In genomic region chr2:232480201-232481190, GRCh38 we compare ENCODE assay signal across 36 cellular contexts. TPM values are rescaled to one million over a fixed set of nuclear protein-coding genes. Genes with fewer than 3 reads are reported as not detected.
DNase-seq lines count a peak whose midpoint lies in the region; ATAC-seq and TF ChIP-seq lines count a peak whose summit lies in the region.
"Had no signal": no experiment of that assay in that cellular context is flagged by ENCODE, and none has a peak within 500 bp of the region (broad histone marks: within the 10 kb centered on the region; RNA-seq: fewer than 3 reads in every experiment).

No MANE protein-coding gene starts in this region.

- intact Hi-C loops in activated naive CD4-positive, alpha-beta T cell treated with anti-CD3 and anti-CD28 coated beads for 36 hours (cut with micrococcal nuclease), result no loop called here

- no peak overlapping the region for H3K4me3 ChIP-seq in H7 (ENCODE audit: insufficient read depth, low read depth, low read length)
- no peak overlapping the region for H3K4me3 ChIP-seq in osteoblast (ENCODE audit: insufficient read depth, low read length)
- H3K4me3 ChIP-seq: BLaER1, esophagus squamous epithelium, lung, thoracic aorta, uterus had no signal

- no peaks in the 10 kb centered on the region for H3K9me3 ChIP-seq in osteoblast (ENCODE audit: low read depth, low read length)
- H3K9me3 ChIP-seq: BLaER1, esophagus squamous epithelium, thoracic aorta, uterus had no signal

- peaks cover 14% of the 10 kb centered on the region for H3K27me3 Mint-ChIP-seq in activated naive CD4-positive, alpha-beta T cell treated with anti-CD3 and anti-CD28 coated beads for 36 hours (ENCODE audit: low read depth)
- peaks cover 57% of the 10 kb centered on the region for H3K27me3 Mint-ChIP-seq in chondrocyte (ENCODE audit: low read depth)

- H3K27ac ChIP-seq in osteoblast (ENCODE audit: low read depth, low read length), result no peak overlapping the region
- H3K27ac ChIP-seq: BLaER1, brain microvascular endothelial cell, esophagus squamous epithelium, foreskin keratinocyte, thoracic aorta, uterus had no signal

- peak; percentile 2 for DNase-seq in activated naive CD4-positive, alpha-beta T cell treated with anti-CD3 and anti-CD28 coated beads for 36 hours
- DNase-seq in activated naive CD4-positive, alpha-beta T cell treated with Interleukin-2 at 50 U/mL for 16 hours, result no peak
- DNase-seq in H7, result peak; percentile 62
- peak; percentile 85 for DNase-seq in chondrocyte (ENCODE audit: low spot score)
- DNase-seq in osteoblast (ENCODE audit: insufficient read length, low spot score, missing footprints), result peak; percentile 84
- DNase-seq in DMS153 treated with DMSO at 0.1 percent for 48 hours (lab: John Stamatoyannopoulos, UW; ENCODE audit: unreplicated experiment), result no peak
- DNase-seq: activated CD4-positive, alpha-beta memory T cell treated with anti-CD3 and anti-CD28 coated beads for 36 hours; activated CD4-positive, alpha-beta T cell treated with anti-CD3 and anti-CD28 coated beads for 1 hour; activated gamma-delta T cell; amygdala; brain microvascular endothelial cell; cerebellar nuclear complex; DMS153; esophagus squamous epithelium; foreskin keratinocyte; Karpas-422; NCI-H1417 treated with DMSO at 0.1 percent for 48 hours; NCI-H2081; NCI-H2227 treated with DMSO at 0.1 percent for 48 hours; PC-3; SHP77; uterus had no signal

- no peak overlapping the region for H3K4me2 ChIP-seq in osteoblast (ENCODE audit: insufficient read depth, low read length)
- H3K4me2 ChIP-seq: BLaER1 had no signal

- H3K36me3 Mint-ChIP-seq in activated naive CD4-positive, alpha-beta T cell treated with anti-CD3 and anti-CD28 coated beads for 36 hours (ENCODE audit: low read depth), result no peaks in the 10 kb centered on the region
- H3K36me3 Mint-ChIP-seq in chondrocyte (ENCODE audit: low read depth), result no peaks in the 10 kb centered on the region
- H3K36me3 Mint-ChIP-seq: activated CD4-positive, alpha-beta memory T cell treated with anti-CD3 and anti-CD28 coated beads for 36 hours; naive thymus-derived CD8-positive, alpha-beta T cell had no signal

- H4K20me1 ChIP-seq in osteoblast (ENCODE audit: insufficient read depth, low read length), result no peaks in the 10 kb centered on the region

- peaks cover 3% of the 10 kb centered on the region for H3K4me1 Mint-ChIP-seq in activated naive CD4-positive, alpha-beta T cell treated with anti-CD3 and anti-CD28 coated beads for 36 hours (ENCODE audit: low read depth)
- peaks cover 4% of the 10 kb centered on the region for H3K4me1 Mint-ChIP-seq in chondrocyte (ENCODE audit: low read depth)

- no peak overlapping the region for H3K4me3 Mint-ChIP-seq in activated naive CD4-positive, alpha-beta T cell treated with anti-CD3 and anti-CD28 coated beads for 36 hours
- no peak overlapping the region for H3K4me3 Mint-ChIP-seq in chondrocyte (ENCODE audit: unreplicated experiment)
- H3K4me3 Mint-ChIP-seq: activated CD4-positive, alpha-beta memory T cell treated with anti-CD3 and anti-CD28 coated beads for 36 hours; naive thymus-derived CD8-positive, alpha-beta T cell; stimulated activated naive CD8-positive, alpha-beta T cell treated with anti-CD3 and anti-CD28 coated beads, Interleukin-15, Interleukin-2, amounts not matched to agents 100 ng/mL and 50 ng/mL, for 24 hours; T-helper 17 cell had no signal

- CTCF ChIA-PET in activated naive CD4-positive, alpha-beta T cell treated with anti-CD3 and anti-CD28 coated beads for 36 hours (lab: Charles Lee), result no interaction called here

- H3K4me1 ChIP-seq in osteoblast (ENCODE audit: insufficient read depth, low read length), result no peaks in the 10 kb centered on the region
- H3K4me1 ChIP-seq: foreskin keratinocyte had no signal

- H3K36me3 ChIP-seq in H7 (replicated peaks; ENCODE audit: control insufficient read depth, insufficient read depth, low read length), result no peaks in the 10 kb centered on the region
- H3K36me3 ChIP-seq in osteoblast (ENCODE audit: insufficient read depth, low read length), result no peaks in the 10 kb centered on the region
- H3K36me3 ChIP-seq: BLaER1, brain microvascular endothelial cell, esophagus squamous epithelium, thoracic aorta, uterus had no signal

- no peaks in the 10 kb centered on the region for H3K9me3 Mint-ChIP-seq in activated naive CD4-positive, alpha-beta T cell treated with anti-CD3 and anti-CD28 coated beads for 36 hours
- no peaks in the 10 kb centered on the region for H3K9me3 Mint-ChIP-seq in chondrocyte (ENCODE audit: low read depth)
- H3K9me3 Mint-ChIP-seq: activated CD4-positive, alpha-beta memory T cell treated with anti-CD3 and anti-CD28 coated beads for 36 hours; naive thymus-derived CD8-positive, alpha-beta T cell; stimulated activated naive CD8-positive, alpha-beta T cell treated with anti-CD3 and anti-CD28 coated beads, Interleukin-15, Interleukin-2, amounts not matched to agents 100 ng/mL and 50 ng/mL, for 24 hours had no signal

- ATAC-seq in GM21737 (IDR thresholded peaks at IDR 0.05; ENCODE audit: unreplicated experiment), result no peak
- ATAC-seq: foreskin keratinocyte; naive thymus-derived CD8-positive, alpha-beta T cell; PC-3; T-helper 17 cell had no signal

- no peaks in the 10 kb centered on the region for H3K79me2 ChIP-seq in osteoblast (ENCODE audit: insufficient read depth, low read length)

- H3K27ac Mint-ChIP-seq in activated naive CD4-positive, alpha-beta T cell treated with anti-CD3 and anti-CD28 coated beads for 36 hours, result no peak overlapping the region
- no peak overlapping the region for H3K27ac Mint-ChIP-seq in chondrocyte (ENCODE audit: unreplicated experiment)
- H3K27ac Mint-ChIP-seq: activated CD4-positive, alpha-beta memory T cell treated with anti-CD3 and anti-CD28 coated beads for 36 hours; naive thymus-derived CD8-positive, alpha-beta T cell; stimulated activated naive CD8-positive, alpha-beta T cell treated with anti-CD3 and anti-CD28 coated beads, Interleukin-15, Interleukin-2, amounts not matched to agents 100 ng/mL and 50 ng/mL, for 24 hours; T-helper 17 cell had no signal

- TF ChIP-seq CTCF in chondrocyte (IDR thresholded peaks at IDR 0.05), result no peak
- TF ChIP-seq CTCF in osteoblast (IDR thresholded peaks at IDR 0.05; ENCODE audit: extremely low read depth, low read depth, low read length), result no peak

- no peak overlapping the region for H2AFZ ChIP-seq in osteoblast (ENCODE audit: low read length)

- peaks cover 15% of the 10 kb centered on the region for H3K27me3 ChIP-seq in H7 (ENCODE audit: control insufficient read depth, insufficient read depth, low read length)
- peaks cover 16% of the 10 kb centered on the region for H3K27me3 ChIP-seq in osteoblast (ENCODE audit: insufficient read depth, low read length)

RNA-seq across cellular contexts. Expression of gene ECEL1, which starts 7.1 kb away (rescaled TPM):
- under 1 TPM in 1 of 2 experiments, not detected in 1; 0.12 TPM for total RNA-seq in activated naive CD4-positive, alpha-beta T cell treated with anti-CD3 and anti-CD28 coated beads for 36 hours
- total RNA-seq in H7 (2014; rRNA removed; shearing (Covaris generic)), result 12.5 and 17.2 TPM in 2 replicates
- 0.12 to 0.53 TPM in 2 of 3 replicates, not detected in the other for total RNA-seq in chondrocyte
- not detected in 2 replicates for total RNA-seq in osteoblast
- total RNA-seq: dermis microvascular lymphatic vessel endothelial cell; foreskin keratinocyte; mononuclear cell; naive thymus-derived CD8-positive, alpha-beta T cell; PC-3; T-helper 17 cell had no signal

RNA-seq across cellular contexts. Expression of gene ALPI, which starts 24.5 kb away (rescaled TPM):
- total RNA-seq in activated naive CD4-positive, alpha-beta T cell treated with anti-CD3 and anti-CD28 coated beads for 36 hours, result not detected
- total RNA-seq in H7 (2014; rRNA removed; shearing (Covaris generic)), result 0.10 TPM in 1 of 2 replicates, not detected in the other
- total RNA-seq in chondrocyte, result not detected in 3 replicates
- not detected in 2 replicates for total RNA-seq in osteoblast
- total RNA-seq: activated CD4-positive, alpha-beta memory T cell treated with anti-CD3 and anti-CD28 coated beads for 36 hours; dermis microvascular lymphatic vessel endothelial cell; esophagus squamous epithelium; foreskin keratinocyte; G401; H1; kidney epithelial cell; lung; mononuclear cell; naive thymus-derived CD8-positive, alpha-beta T cell; omental fat pad; PC-3; skeletal muscle tissue; T-helper 17 cell; thoracic aorta; uterus had no signal

RNA-seq across cellular contexts. Expression of gene PRSS56, which starts 39.7 kb away (rescaled TPM):
- total RNA-seq in activated naive CD4-positive, alpha-beta T cell treated with anti-CD3 and anti-CD28 coated beads for 36 hours, result not detected
- total RNA-seq in H7 (2014; rRNA removed; shearing (Covaris generic)), result not detected in 2 replicates
- not detected in 3 replicates for total RNA-seq in chondrocyte
- total RNA-seq in osteoblast, result not detected in 2 replicates
- total RNA-seq: activated CD4-positive, alpha-beta memory T cell treated with anti-CD3 and anti-CD28 coated beads for 36 hours; dermis microvascular lymphatic vessel endothelial cell; esophagus squamous epithelium; foreskin keratinocyte; G401; H1; kidney epithelial cell; lung; mononuclear cell; naive thymus-derived CD8-positive, alpha-beta T cell; omental fat pad; PC-3; T-helper 17 cell; thoracic aorta; uterus had no signal

RNA-seq across cellular contexts. Expression of gene CHRND, which starts 45.5 kb away (rescaled TPM):
- not detected for total RNA-seq in activated naive CD4-positive, alpha-beta T cell treated with anti-CD3 and anti-CD28 coated beads for 36 hours
- total RNA-seq in H7 (2014; rRNA removed; shearing (Covaris generic)), result not detected in 2 replicates
- total RNA-seq in chondrocyte, result not detected in 3 replicates
- not detected in 2 replicates for total RNA-seq in osteoblast
- total RNA-seq: activated CD4-positive, alpha-beta memory T cell treated with anti-CD3 and anti-CD28 coated beads for 36 hours; dermis microvascular lymphatic vessel endothelial cell; esophagus squamous epithelium; foreskin keratinocyte; G401; H1; kidney epithelial cell; lung; mononuclear cell; naive thymus-derived CD8-positive, alpha-beta T cell; omental fat pad; PC-3; T-helper 17 cell; thoracic aorta; uterus had no signal

RNA-seq across cellular contexts. Expression of gene CHRNG, which starts 59.0 kb away (rescaled TPM):
- not detected for total RNA-seq in activated naive CD4-positive, alpha-beta T cell treated with anti-CD3 and anti-CD28 coated beads for 36 hours
- not detected in 2 replicates for total RNA-seq in H7 (2014; rRNA removed; shearing (Covaris generic))
- not detected in 3 replicates for total RNA-seq in chondrocyte
- total RNA-seq in osteoblast, result not detected in 2 replicates
- total RNA-seq: activated CD4-positive, alpha-beta memory T cell treated with anti-CD3 and anti-CD28 coated beads for 36 hours; dermis microvascular lymphatic vessel endothelial cell; esophagus squamous epithelium; foreskin keratinocyte; G401; H1; kidney epithelial cell; lung; mononuclear cell; naive thymus-derived CD8-positive, alpha-beta T cell; omental fat pad; PC-3; T-helper 17 cell; thoracic aorta; uterus had no signal

Comparison
In these comparisons a context has a peak if more than half of its experiments do, and no peak if none do; other contexts are left out.
1. DNase-seq: peak in activated naive CD4-positive, alpha-beta T cell treated with anti-CD3 and anti-CD28 coated beads for 36 hours (single experiment), H7 (single experiment), chondrocyte (single experiment) and osteoblast (single experiment); none in activated naive CD4-positive, alpha-beta T cell treated with Interleukin-2 at 50 U/mL for 16 hours (single experiment) and DMS153 treated with DMSO at 0.1 percent for 48 hours (single experiment).